23 cellular contexts compared by ENCODE assay signal in genomic region chr22:20810645-20811044, GRCh38. TPM values are rescaled to one million over a fixed set of nuclear protein-coding genes. Genes with fewer than 3 reads are reported as not detected.
A peak's percentile ranks its signal among the peaks of the same experiment; 100 is the strongest.
DNase-seq lines count a peak whose midpoint lies in the region; ATAC-seq, FAIRE-seq and TF ChIP-seq lines count a peak whose summit lies in the region.
"Had no signal": no experiment of that assay in that cellular context is flagged by ENCODE, and none has a peak within 500 bp of the region (broad histone marks: within the 10 kb centered on the region; RNA-seq: fewer than 3 reads in every experiment).

No MANE protein-coding gene starts in this region.

- intact Hi-C loops in activated CD4-positive, alpha-beta T cell treated with anti-CD3 and anti-CD28 coated beads for 36 hours (cut with DNase I, micrococcal nuclease): no loop called here
- intact Hi-C loops in HepG2 (cut with micrococcal nuclease; ENCODE audit: unreplicated experiment): no loop called here

- H3K79me2 ChIP-seq in HepG2 (ENCODE audit: insufficient read depth, low read length): no peaks in the 10 kb centered on the region

- H3K4me3 Mint-ChIP-seq in activated CD4-positive, alpha-beta T cell treated with anti-CD3 and anti-CD28 coated beads for 36 hours: no peak overlapping the region
- H3K4me3 Mint-ChIP-seq in activated CD8-positive, alpha-beta T cell treated with anti-CD3 and anti-CD28 coated beads, Interleukin-2, amount 10 ng/mL, durations not matched to agents 7 days and 5 days: no peak overlapping the region
- peak overlapping the region; percentile 38 for H3K4me3 Mint-ChIP-seq in activated naive CD8-positive, alpha-beta T cell treated with anti-CD3 and anti-CD28 coated beads, Interleukin-2, amount 10 ng/mL, durations not matched to agents 7 days and 5 days

- no TSS peak for BruUV-seq in HepG2 (replicated peaks; lab: Mats Ljungman, UMichigan)

- H3K36me3 ChIP-seq in HepG2 (replicated peaks in 1 of 2; ENCODE audit: control insufficient read depth in 1 of 2, insufficient read depth in 2 of 2, low read length in 2 of 2): peaks cover 13 to 64% of the 10 kb centered on the region in 2 experiments; a peak in 4 of 5 replicates

- no peak overlapping the region for H3K4me3 ChIP-seq in HepG2 (replicated peaks in 1 of 3; ENCODE audit: insufficient read depth in 1 of 3, low read depth in 2 of 3, low read length in 3 of 3)
- H3K4me3 ChIP-seq: left ventricle myocardium inferior, smooth muscle cell had no signal

- TF ChIP-seq POLR2A in HepG2 (IDR thresholded peaks at IDR 0.05; ENCODE audit: insufficient read depth in 1 of 2, low read depth in 2 of 2, low read length in 2 of 2): no peak

- WGBS in HepG2 (ENCODE audit: low lambda C conversion rate): 95% methylated on average over 8 of the region's 9 CpGs

- peaks cover 40% of the 10 kb centered on the region for H3K36me3 Mint-ChIP-seq in activated CD4-positive, alpha-beta T cell treated with anti-CD3 and anti-CD28 coated beads for 36 hours (ENCODE audit: low read depth)
- peaks cover 62% of the 10 kb centered on the region for H3K36me3 Mint-ChIP-seq in activated CD8-positive, alpha-beta T cell treated with anti-CD3 and anti-CD28 coated beads, Interleukin-2, amount 10 ng/mL, durations not matched to agents 7 days and 5 days (ENCODE audit: low read depth)
- H3K36me3 Mint-ChIP-seq in activated naive CD8-positive, alpha-beta T cell treated with anti-CD3 and anti-CD28 coated beads, Interleukin-2, amount 10 ng/mL, durations not matched to agents 7 days and 5 days: peaks cover 31% of the 10 kb centered on the region

- H3K4me2 ChIP-seq in HepG2 (ENCODE audit: low read depth, low read length): no peak overlapping the region
- H3K4me2 ChIP-seq: SK-N-SH, smooth muscle cell had no signal

- H3K9me3 Mint-ChIP-seq in activated CD4-positive, alpha-beta T cell treated with anti-CD3 and anti-CD28 coated beads for 36 hours (ENCODE audit: low read depth): no peaks in the 10 kb centered on the region
- H3K9me3 Mint-ChIP-seq in activated CD8-positive, alpha-beta T cell treated with anti-CD3 and anti-CD28 coated beads, Interleukin-2, amount 10 ng/mL, durations not matched to agents 7 days and 5 days (ENCODE audit: insufficient read depth): no peaks in the 10 kb centered on the region
- H3K9me3 Mint-ChIP-seq in activated naive CD8-positive, alpha-beta T cell treated with anti-CD3 and anti-CD28 coated beads, Interleukin-2, amount 10 ng/mL, durations not matched to agents 7 days and 5 days: no peaks in the 10 kb centered on the region

- TF ChIP-seq EP300 in HepG2 (IDR thresholded peaks at IDR 0.05; ENCODE audit: low read depth in 2 of 2, low read length in 2 of 2) (no peak), HepG2 (CRISPR knock-in tag; IDR thresholded peaks at IDR 0.05; ENCODE audit: borderline replicate concordance) (no peak)

- POLR2A ChIA-PET in activated CD4-positive, alpha-beta T cell treated with anti-CD3 and anti-CD28 coated beads for 36 hours (lab: Charles Lee): no interaction called here
- POLR2A ChIA-PET in activated CD8-positive, alpha-beta T cell treated with anti-CD3 and anti-CD28 coated beads, Interleukin-2, amount 10 ng/mL, durations not matched to agents 7 days and 5 days (lab: Charles Lee): no interaction called here
- POLR2A ChIA-PET in activated naive CD8-positive, alpha-beta T cell treated with anti-CD3 and anti-CD28 coated beads, Interleukin-2, amount 10 ng/mL, durations not matched to agents 7 days and 5 days (lab: Charles Lee): interaction anchor here (0.6 to 0.7 kb wide), 3 partner anchors 18 to 146 kb away, joined by 3 to 5 read pairs (median 4); no protein-coding TSS in a partner anchor
- POLR2A ChIA-PET in HepG2 (lab: Yijun Ruan, JAX): no interaction called here

- peak; percentile 61 for DNase-seq in activated CD4-positive, alpha-beta T cell treated with anti-CD3 and anti-CD28 coated beads for 36 hours
- no peak for DNase-seq in activated CD4-positive, alpha-beta T cell treated with anti-CD3 and anti-CD28 coated beads, Interleukin-2, amount 50 U/mL, for 4 hours
- DNase-seq in activated CD8-positive, alpha-beta T cell treated with anti-CD3 and anti-CD28 coated beads, Interleukin-2, amount 10 ng/mL, durations not matched to agents 7 days and 5 days: peak; percentile 69
- peak; percentile 53 for DNase-seq in activated naive CD8-positive, alpha-beta T cell treated with anti-CD3 and anti-CD28 coated beads, Interleukin-2, amount 10 ng/mL, durations not matched to agents 7 days and 5 days
- peak; percentile 13 for DNase-seq in stimulated activated CD8-positive, alpha-beta memory T cell treated with anti-CD3 and anti-CD28 coated beads, Interleukin-15, amount 100 ng/mL, for 1 hour (ENCODE audit: low read depth)
- DNase-seq in mucosa of gallbladder (ENCODE audit: low spot score) (no peak), NCI-H187 (lab: John Stamatoyannopoulos, UW) (no peak), HepG2 (ENCODE audit: low spot score) (no peak)
- DNase-seq: activated CD4-positive, CD25-positive, alpha-beta regulatory T cell; head of caudate nucleus; KBM-7; left ventricle myocardium inferior; NCI-H2029 treated with DMSO at 0.1 percent for 48 hours; SK-N-SH; T-helper 9 cell had no signal

- H3K4me1 Mint-ChIP-seq in activated CD4-positive, alpha-beta T cell treated with anti-CD3 and anti-CD28 coated beads for 36 hours: peaks cover 18% of the 10 kb centered on the region
- peaks cover 26% of the 10 kb centered on the region for H3K4me1 Mint-ChIP-seq in activated CD8-positive, alpha-beta T cell treated with anti-CD3 and anti-CD28 coated beads, Interleukin-2, amount 10 ng/mL, durations not matched to agents 7 days and 5 days (ENCODE audit: low read depth)
- H3K4me1 Mint-ChIP-seq in activated naive CD8-positive, alpha-beta T cell treated with anti-CD3 and anti-CD28 coated beads, Interleukin-2, amount 10 ng/mL, durations not matched to agents 7 days and 5 days: peaks cover 27% of the 10 kb centered on the region

- CTCF ChIA-PET in activated CD4-positive, alpha-beta T cell treated with anti-CD3 and anti-CD28 coated beads for 36 hours (lab: Charles Lee): interaction anchor here (0.7 to 1.1 kb wide), 2 partner anchors 26 to 28 kb away, joined by 3 read pairs; no protein-coding TSS in a partner anchor
- CTCF ChIA-PET in activated CD8-positive, alpha-beta T cell treated with anti-CD3 and anti-CD28 coated beads, Interleukin-2, amount 10 ng/mL, durations not matched to agents 7 days and 5 days (lab: Charles Lee): no interaction called here
- CTCF ChIA-PET in HepG2 (lab: Yijun Ruan, JAX; ENCODE audit: low intra/inter-chr PET ratio, low total read pairs): no interaction called here

- peak overlapping the region; percentile 49 for H3K27ac Mint-ChIP-seq in activated CD4-positive, alpha-beta T cell treated with anti-CD3 and anti-CD28 coated beads for 36 hours
- peak overlapping the region; percentile 80 for H3K27ac Mint-ChIP-seq in activated CD8-positive, alpha-beta T cell treated with anti-CD3 and anti-CD28 coated beads, Interleukin-2, amount 10 ng/mL, durations not matched to agents 7 days and 5 days
- H3K27ac Mint-ChIP-seq in activated naive CD8-positive, alpha-beta T cell treated with anti-CD3 and anti-CD28 coated beads, Interleukin-2, amount 10 ng/mL, durations not matched to agents 7 days and 5 days: peak overlapping the region; percentile 79

- FAIRE-seq in HepG2 (lab: Jason Lieb, UNC): no peak
- FAIRE-seq: astrocyte, colon, GM18507, urothelium cell line had no signal

- no peak overlapping the region for H3K27ac ChIP-seq in HepG2 (ENCODE audit: extremely low read length, insufficient read depth, low read length)
- H3K27ac ChIP-seq: 22Rv1, left ventricle myocardium inferior, neutrophil had no signal

- no peaks in the 10 kb centered on the region for H3K27me3 ChIP-seq in HepG2 (ENCODE audit: control insufficient read depth in 1 of 2, insufficient read depth in 2 of 2, low read length in 2 of 2)
- H3K27me3 ChIP-seq: neutrophil had no signal

- H2AFZ ChIP-seq in HepG2 (ENCODE audit: low read length): no peak overlapping the region

- H3K27me3 Mint-ChIP-seq in activated CD4-positive, alpha-beta T cell treated with anti-CD3 and anti-CD28 coated beads for 36 hours: no peaks in the 10 kb centered on the region
- H3K27me3 Mint-ChIP-seq in activated CD8-positive, alpha-beta T cell treated with anti-CD3 and anti-CD28 coated beads, Interleukin-2, amount 10 ng/mL, durations not matched to agents 7 days and 5 days (ENCODE audit: low read depth): no peaks in the 10 kb centered on the region
- no peaks in the 10 kb centered on the region for H3K27me3 Mint-ChIP-seq in activated naive CD8-positive, alpha-beta T cell treated with anti-CD3 and anti-CD28 coated beads, Interleukin-2, amount 10 ng/mL, durations not matched to agents 7 days and 5 days

- TF ChIP-seq RAD21 in HepG2 (CRISPR knock-in tag; IDR thresholded peaks at IDR 0.05): no peak

- H3K4me1 ChIP-seq in HepG2 (ENCODE audit: insufficient read depth, low read length): no peaks in the 10 kb centered on the region
- H3K4me1 ChIP-seq: left ventricle myocardium inferior had no signal

- no peak overlapping the region for H3K9ac ChIP-seq in HepG2 (ENCODE audit: insufficient read depth, low read depth, low read length)
- H3K9ac ChIP-seq: SK-N-SH had no signal

- no peak for TF ChIP-seq CTCF in HepG2 (CRISPR knock-in tag; IDR thresholded peaks at IDR 0.05)

- H4K20me1 ChIP-seq in HepG2 (ENCODE audit: insufficient read depth, low read length): no peaks in the 10 kb centered on the region

- H3K9me3 ChIP-seq in HepG2 (ENCODE audit: low read length): no peaks in the 10 kb centered on the region
- H3K9me3 ChIP-seq: left ventricle myocardium inferior, neutrophil, SK-N-SH had no signal

- in situ Hi-C loops in HepG2 (cut with HindIII; ENCODE audit: extremely low pct_ligation_motif_present, low pct_unique_long_range_greater_than_20kb): loop anchor here (10.0 kb wide), 1 partner anchor 64 kb away; no protein-coding TSS in a partner anchor

- ATAC-seq in activated CD4-positive, alpha-beta T cell treated with anti-CD3 and anti-CD28 coated beads for 36 hours: peak; percentile 86
- ATAC-seq in activated CD8-positive, alpha-beta T cell treated with anti-CD3 and anti-CD28 coated beads, Interleukin-2, amount 10 ng/mL, durations not matched to agents 7 days and 5 days: peak; percentile 83
- peak; percentile 88 for ATAC-seq in activated naive CD8-positive, alpha-beta T cell treated with anti-CD3 and anti-CD28 coated beads, Interleukin-2, amount 10 ng/mL, durations not matched to agents 7 days and 5 days (ENCODE audit: low read depth)
- ATAC-seq in HepG2: no peak

RNA-seq across cellular contexts. Expression of gene SERPIND1, which starts 36.7 kb away (rescaled TPM):
- not detected for total RNA-seq in activated CD4-positive, alpha-beta T cell treated with anti-CD3 and anti-CD28 coated beads for 36 hours
- total RNA-seq in activated CD8-positive, alpha-beta T cell treated with anti-CD3 and anti-CD28 coated beads, Interleukin-2, amount 10 ng/mL, durations not matched to agents 7 days and 5 days: not detected
- total RNA-seq in activated naive CD8-positive, alpha-beta T cell treated with anti-CD3 and anti-CD28 coated beads, Interleukin-2, amount 10 ng/mL, durations not matched to agents 7 days and 5 days: not detected
- total RNA-seq in mucosa of gallbladder: 0.58 TPM
- 55.6 and 111 TPM in 2 replicates for total RNA-seq in HepG2 (2016; rRNA removed; fragmentation: Illumina TruSeq; extraction: Trizol)
- total RNA-seq in HepG2 (2016; cell fraction: cytosol; rRNA removed; fragmentation: Illumina TruSeq; extraction: Trizol; ENCODE audit: low read depth): 16.4 and 19.8 TPM in 2 replicates
- 53.2 and 106 TPM in 2 replicates for total RNA-seq in HepG2 (2016; cell fraction: insoluble cytoplasmic fraction; rRNA removed; fragmentation: Illumina TruSeq; extraction: Trizol)
- 35.3 and 35.7 TPM in 2 replicates for total RNA-seq in HepG2 (2016; cell fraction: membrane; rRNA removed; fragmentation: Illumina TruSeq; extraction: Trizol)
- total RNA-seq in HepG2 (2016; cell fraction: nucleus; rRNA removed; fragmentation: Illumina TruSeq; extraction: Trizol): 108 and 133 TPM in 2 replicates
- 350 and 408 TPM in 2 replicates for polyA plus RNA-seq in HepG2 (2011; rRNA removed)
- 341 and 453 TPM in 2 replicates for polyA plus RNA-seq in HepG2 (2011; cell fraction: cytosol; rRNA removed)
- 146 and 188 TPM in 2 replicates for polyA plus RNA-seq in HepG2 (2011; cell fraction: nucleus; rRNA removed)
- polyA plus RNA-seq in HepG2 (2012): 497 and 593 TPM in 2 replicates
- polyA plus RNA-seq in HepG2 (2016; cell fraction: cytosol; fragmentation: Illumina TruSeq; extraction: Trizol; ENCODE audit: low read depth): 30.3 and 32.4 TPM in 2 replicates
- polyA plus RNA-seq in HepG2 (2016; cell fraction: insoluble cytoplasmic fraction; fragmentation: Illumina TruSeq; extraction: Trizol; ENCODE audit: low read depth): 91.5 and 101 TPM in 2 replicates
- polyA plus RNA-seq in HepG2 (2016; cell fraction: membrane; fragmentation: Illumina TruSeq; extraction: Trizol; ENCODE audit: low read depth): 45.7 and 51.9 TPM in 2 replicates
- 228 and 244 TPM in 2 replicates for polyA plus RNA-seq in HepG2 (2016; cell fraction: nucleus; fragmentation: Illumina TruSeq; extraction: Trizol; ENCODE audit: insufficient read depth, low read depth)
- polyA minus RNA-seq in HepG2 (2011; rRNA and poly(A)+ RNA removed; ENCODE audit: low replicate concordance): 0.37 and 351 TPM in 2 replicates
- polyA minus RNA-seq in HepG2 (2011; cell fraction: cytosol; rRNA and poly(A)+ RNA removed): 132 and 186 TPM in 2 replicates
- polyA minus RNA-seq in HepG2 (2011; cell fraction: nucleus; rRNA and poly(A)+ RNA removed): 67.9 and 98.5 TPM in 2 replicates
- total RNA-seq: astrocyte, mononuclear cell, smooth muscle cell had no signal
- polyA plus RNA-seq: SK-N-SH had no signal

RNA-seq across cellular contexts. Expression of gene PI4KA, which starts 48.0 kb away (rescaled TPM):
- total RNA-seq in activated CD4-positive, alpha-beta T cell treated with anti-CD3 and anti-CD28 coated beads for 36 hours: 10 to 100 TPM; 52.8 TPM
- total RNA-seq in activated CD8-positive, alpha-beta T cell treated with anti-CD3 and anti-CD28 coated beads, Interleukin-2, amount 10 ng/mL, durations not matched to agents 7 days and 5 days: 100 to 1,000 TPM; 112 to 120 TPM
- 100 to 1,000 TPM; 100 to 106 TPM for total RNA-seq in activated naive CD8-positive, alpha-beta T cell treated with anti-CD3 and anti-CD28 coated beads, Interleukin-2, amount 10 ng/mL, durations not matched to agents 7 days and 5 days
- total RNA-seq in mucosa of gallbladder (100 TPM), HepG2 (2016; rRNA removed; fragmentation: Illumina TruSeq; extraction: Trizol) (27.4 and 27.8 TPM in 2 replicates)
- 10.0 and 12.0 TPM in 2 replicates for total RNA-seq in HepG2 (2016; cell fraction: cytosol; rRNA removed; fragmentation: Illumina TruSeq; extraction: Trizol; ENCODE audit: low read depth)
- 25.7 and 26.8 TPM in 2 replicates for total RNA-seq in HepG2 (2016; cell fraction: insoluble cytoplasmic fraction; rRNA removed; fragmentation: Illumina TruSeq; extraction: Trizol)
- total RNA-seq in HepG2 (2016; cell fraction: membrane; rRNA removed; fragmentation: Illumina TruSeq; extraction: Trizol): 16.3 TPM in 2 replicates
- 33.2 and 34.5 TPM in 2 replicates for total RNA-seq in HepG2 (2016; cell fraction: nucleus; rRNA removed; fragmentation: Illumina TruSeq; extraction: Trizol)
- polyA plus RNA-seq in HepG2 (2011; rRNA removed): 56.4 and 61.1 TPM in 2 replicates
- polyA plus RNA-seq in HepG2 (2011; cell fraction: cytosol; rRNA removed): 24.2 and 30.0 TPM in 2 replicates
- 194 and 229 TPM in 2 replicates for polyA plus RNA-seq in HepG2 (2011; cell fraction: nucleus; rRNA removed)
- 38.2 and 50.8 TPM in 2 replicates for polyA plus RNA-seq in HepG2 (2012)
- 7.1 and 8.3 TPM in 2 replicates for polyA plus RNA-seq in HepG2 (2016; cell fraction: cytosol; fragmentation: Illumina TruSeq; extraction: Trizol; ENCODE audit: low read depth)
- polyA plus RNA-seq in HepG2 (2016; cell fraction: insoluble cytoplasmic fraction; fragmentation: Illumina TruSeq; extraction: Trizol; ENCODE audit: low read depth): 27.0 and 33.9 TPM in 2 replicates
- 9.8 and 13.2 TPM in 2 replicates for polyA plus RNA-seq in HepG2 (2016; cell fraction: membrane; fragmentation: Illumina TruSeq; extraction: Trizol; ENCODE audit: low read depth)
- polyA plus RNA-seq in HepG2 (2016; cell fraction: nucleus; fragmentation: Illumina TruSeq; extraction: Trizol; ENCODE audit: insufficient read depth, low read depth): 87.2 and 87.7 TPM in 2 replicates
- polyA minus RNA-seq in HepG2 (2011; rRNA and poly(A)+ RNA removed; ENCODE audit: low replicate concordance): 54.2 and 76.0 TPM in 2 replicates
- 26.8 and 30.9 TPM in 2 replicates for polyA minus RNA-seq in HepG2 (2011; cell fraction: cytosol; rRNA and poly(A)+ RNA removed)
- 64.2 and 73.0 TPM in 2 replicates for polyA minus RNA-seq in HepG2 (2011; cell fraction: nucleus; rRNA and poly(A)+ RNA removed)

RNA-seq across cellular contexts. Expression of gene SNAP29, which starts 48.2 kb away (rescaled TPM):
- 10 to 100 TPM; 22.8 to 33.8 TPM for total RNA-seq in activated CD4-positive, alpha-beta T cell treated with anti-CD3 and anti-CD28 coated beads for 36 hours
- total RNA-seq in activated CD8-positive, alpha-beta T cell treated with anti-CD3 and anti-CD28 coated beads, Interleukin-2, amount 10 ng/mL, durations not matched to agents 7 days and 5 days: 10 to 100 TPM; 30.7 to 32.3 TPM
- 10 to 100 TPM; 29.7 to 32.5 TPM for total RNA-seq in activated naive CD8-positive, alpha-beta T cell treated with anti-CD3 and anti-CD28 coated beads, Interleukin-2, amount 10 ng/mL, durations not matched to agents 7 days and 5 days
- total RNA-seq in mucosa of gallbladder (34.6 TPM), HepG2 (2016; rRNA removed; fragmentation: Illumina TruSeq; extraction: Trizol) (12.3 and 15.2 TPM in 2 replicates)
- total RNA-seq in HepG2 (2016; cell fraction: cytosol; rRNA removed; fragmentation: Illumina TruSeq; extraction: Trizol; ENCODE audit: low read depth): 4.6 and 7.7 TPM in 2 replicates
- total RNA-seq in HepG2 (2016; cell fraction: insoluble cytoplasmic fraction; rRNA removed; fragmentation: Illumina TruSeq; extraction: Trizol): 13.5 and 15.2 TPM in 2 replicates
- total RNA-seq in HepG2 (2016; cell fraction: membrane; rRNA removed; fragmentation: Illumina TruSeq; extraction: Trizol): 8.6 and 11.2 TPM in 2 replicates
- 6.6 and 9.4 TPM in 2 replicates for total RNA-seq in HepG2 (2016; cell fraction: nucleus; rRNA removed; fragmentation: Illumina TruSeq; extraction: Trizol)
- polyA plus RNA-seq in HepG2 (2011; rRNA removed): 25.2 and 30.7 TPM in 2 replicates
- 17.1 and 22.8 TPM in 2 replicates for polyA plus RNA-seq in HepG2 (2011; cell fraction: cytosol; rRNA removed)
- polyA plus RNA-seq in HepG2 (2011; cell fraction: nucleus; rRNA removed): 8.5 and 9.6 TPM in 2 replicates
- 16.3 and 21.2 TPM in 2 replicates for polyA plus RNA-seq in HepG2 (2012)
- 16.6 and 21.2 TPM in 2 replicates for polyA plus RNA-seq in HepG2 (2016; cell fraction: cytosol; fragmentation: Illumina TruSeq; extraction: Trizol; ENCODE audit: low read depth)
- 37.2 TPM in 2 replicates for polyA plus RNA-seq in HepG2 (2016; cell fraction: insoluble cytoplasmic fraction; fragmentation: Illumina TruSeq; extraction: Trizol; ENCODE audit: low read depth)
- polyA plus RNA-seq in HepG2 (2016; cell fraction: membrane; fragmentation: Illumina TruSeq; extraction: Trizol; ENCODE audit: low read depth): 20.2 and 24.4 TPM in 2 replicates
- 13.4 and 20.8 TPM in 2 replicates for polyA plus RNA-seq in HepG2 (2016; cell fraction: nucleus; fragmentation: Illumina TruSeq; extraction: Trizol; ENCODE audit: insufficient read depth, low read depth)
- polyA minus RNA-seq in HepG2 (2011; rRNA and poly(A)+ RNA removed; ENCODE audit: low replicate concordance): 7.0 and 12.3 TPM in 2 replicates
- polyA minus RNA-seq in HepG2 (2011; cell fraction: cytosol; rRNA and poly(A)+ RNA removed): 5.0 and 7.2 TPM in 2 replicates
- polyA minus RNA-seq in HepG2 (2011; cell fraction: nucleus; rRNA and poly(A)+ RNA removed): 5.5 and 8.0 TPM in 2 replicates

Comparison
In these comparisons a context has a peak if more than half of its experiments do, and no peak if none do; other contexts are left out.
1. DNase-seq: peak in activated CD4-positive, alpha-beta T cell treated with anti-CD3 and anti-CD28 coated beads for 36 hours (single experiment), activated CD8-positive, alpha-beta T cell treated with anti-CD3 and anti-CD28 coated beads, Interleukin-2, amount 10 ng/mL, durations not matched to agents 7 days and 5 days (single experiment), activated naive CD8-positive, alpha-beta T cell treated with anti-CD3 and anti-CD28 coated beads, Interleukin-2, amount 10 ng/mL, durations not matched to agents 7 days and 5 days (single experiment) and stimulated activated CD8-positive, alpha-beta memory T cell treated with anti-CD3 and anti-CD28 coated beads, Interleukin-15, amount 100 ng/mL, for 1 hour (single experiment); none in activated CD4-positive, alpha-beta T cell treated with anti-CD3 and anti-CD28 coated beads, Interleukin-2, amount 50 U/mL, for 4 hours (0 of 2), mucosa of gallbladder (single experiment), NCI-H187 (0 of 2) and HepG2 (single experiment).
2. RNA of gene SERPIND1, which starts 36.7 kb away (total RNA-seq): 16.4 to 133 TPM in HepG2; 0.58 TPM in mucosa of gallbladder (single experiment), not detected in activated CD4-positive, alpha-beta T cell treated with anti-CD3 and anti-CD28 coated beads for 36 hours, not detected in activated CD8-positive, alpha-beta T cell treated with anti-CD3 and anti-CD28 coated beads, Interleukin-2, amount 10 ng/mL, durations not matched to agents 7 days and 5 days and not detected in activated naive CD8-positive, alpha-beta T cell treated with anti-CD3 and anti-CD28 coated beads, Interleukin-2, amount 10 ng/mL, durations not matched to agents 7 days and 5 days; every median in the first group is over 10 times any median in the second.
3. Peak in every context shown above with its lines, with median percentiles within 50 percentile points of each other: H3K27ac Mint-ChIP-seq.